ENCODE assay signal across 8 cellular contexts in the genomic region with DNA sequence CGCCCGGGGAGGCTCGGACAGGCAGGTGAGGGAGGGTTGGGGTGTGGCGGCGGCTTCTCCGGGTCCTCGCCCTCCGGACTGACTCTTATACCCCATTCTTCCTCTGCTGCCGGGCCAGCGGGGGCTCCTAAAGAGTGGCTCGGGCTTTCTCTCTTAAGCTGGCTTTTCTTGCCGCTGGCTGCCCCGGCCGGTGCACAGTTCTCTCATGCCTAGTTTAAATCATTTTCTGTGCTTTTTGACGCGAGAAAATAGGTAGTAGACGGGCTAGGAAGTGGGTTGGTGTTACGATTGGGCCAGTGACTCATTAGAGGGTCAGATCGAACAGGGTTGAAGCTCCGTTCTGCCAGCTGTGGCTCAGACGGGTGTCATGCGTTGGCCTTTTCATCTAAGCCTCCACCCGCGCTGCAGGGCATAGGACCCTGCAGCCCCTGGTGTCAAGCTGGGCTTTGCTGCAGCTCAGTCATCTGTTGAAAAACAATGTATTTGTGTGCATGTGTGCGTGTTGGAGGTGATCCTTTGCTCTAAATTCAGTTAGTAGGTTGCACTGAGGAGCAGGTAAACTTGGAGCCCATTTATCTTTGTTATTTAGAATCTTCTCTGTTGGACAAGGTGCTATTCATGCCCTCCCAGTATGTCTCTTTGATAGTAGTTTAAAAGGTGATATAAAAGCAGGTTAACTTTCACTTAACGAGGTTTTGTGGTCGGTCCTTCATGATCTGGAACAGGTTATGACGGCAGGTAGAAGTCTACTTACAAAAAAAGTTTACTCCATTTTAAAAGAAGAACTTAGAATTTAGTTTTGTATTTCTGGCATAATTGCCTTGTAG. TPM values are rescaled to one million over a fixed set of nuclear protein-coding genes. Genes with fewer than 3 reads are reported as not detected.
DNase-seq lines count a peak whose midpoint lies in the region; ATAC-seq and TF ChIP-seq lines count a peak whose summit lies in the region.

No MANE protein-coding gene starts in this region.

- no peak overlapping the region for H3K27ac ChIP-seq in H9 (ENCODE audit: insufficient read length, low read depth, low read length)

- peak overlapping the region; percentile 78 to 96 (median 90) for H3K27ac Mint-ChIP-seq in H9
- peak overlapping the region; percentile 92 for H3K27ac Mint-ChIP-seq in central memory CD8-positive, alpha-beta T cell (ENCODE audit: low read depth)

- peaks cover 11% of the 10 kb centered on the region; the same call in 1 of the 2 replicates for H3K79me2 ChIP-seq in H9 (ENCODE audit: insufficient read depth, low read length)

- DNase-seq in GM10266 (ENCODE audit: extremely low spot score) (peak; percentile 48), H9 (peak; percentile 45), LoVo (ENCODE audit: low spot score) (peak; percentile 46), left colon (peak; percentile 56 to 71), globus pallidus (ENCODE audit: low spot score) (no peak)
- peak; percentile 10 to 30 (median 24) for DNase-seq in activated CD4-positive, CD25-positive, alpha-beta regulatory T cell (lab: John Stamatoyannopoulos, UW)
- peak; percentile 13 to 14 for DNase-seq in central memory CD8-positive, alpha-beta T cell (ENCODE audit: low spot score in 2 of 2)
- peak; percentile 29 for DNase-seq in stimulated activated CD4-positive, alpha-beta T cell treated with anti-CD3 and anti-CD28 coated beads, Interleukin-2, amount 100 ng/mL, for 4 hours (ENCODE audit: low read depth)

- H3K4me1 Mint-ChIP-seq in H9, result peaks cover 13 to 14% of the 10 kb centered on the region in 2 experiments
- peaks cover 12% of the 10 kb centered on the region for H3K4me1 Mint-ChIP-seq in central memory CD8-positive, alpha-beta T cell

- H3K4me3 Mint-ChIP-seq in H9, result peak overlapping the region; percentile 86 to 98
- peak overlapping the region; percentile 87 for H3K4me3 Mint-ChIP-seq in central memory CD8-positive, alpha-beta T cell

- H3K18ac ChIP-seq in H9 (ENCODE audit: insufficient read length, low read depth, low read length), result peak overlapping the region; percentile 75

- no peak overlapping the region for H2BK20ac ChIP-seq in H9 (ENCODE audit: low read depth, low read length, poor library complexity, severe bottlenecking)

- intact Hi-C loops in left colon (cut with DNase I, micrococcal nuclease), result loop anchor here in 1 of 2 donors (5.0 kb wide), 1 partner anchor 130 kb away; no protein-coding TSS in a partner anchor

- no peaks in the 10 kb centered on the region for H3K27me3 Mint-ChIP-seq in H9 (ENCODE audit: low read depth)
- no peaks in the 10 kb centered on the region for H3K27me3 Mint-ChIP-seq in central memory CD8-positive, alpha-beta T cell

- H3K23ac ChIP-seq in H9 (ENCODE audit: insufficient read length, low read depth, low read length), result no peak overlapping the region

- H4K91ac ChIP-seq in H9 (ENCODE audit: insufficient read length, low read depth, low read length), result no peak overlapping the region

- H3K4me2 ChIP-seq in H9 (ENCODE audit: insufficient read depth, insufficient read length, low read length), result peak overlapping the region; percentile 99

- WGBS in H9 (ENCODE audit: extremely low coverage, insufficient read length, low lambda C conversion rate), result no CpG with 5 or more reads among the region's 28 CpGs

- no peak overlapping the region for H2BK5ac ChIP-seq in H9 (ENCODE audit: insufficient read length, low read length)

- peak overlapping the region; percentile 69 for H3K9ac ChIP-seq in H9 (ENCODE audit: extremely low read depth, insufficient read length, low read length)

- no peak overlapping the region for H2BK15ac ChIP-seq in H9 (ENCODE audit: low read depth, low read length)

- H3K23me2 ChIP-seq in H9 (ENCODE audit: insufficient read length, low read depth, low read length, poor library complexity, severe bottlenecking), result peaks cover 7% of the 10 kb centered on the region

- no peaks in the 10 kb centered on the region for H3K9me3 ChIP-seq in H9 (ENCODE audit: control insufficient read depth, low read depth, low read length)

- no peak overlapping the region for H2BK120ac ChIP-seq in H9 (ENCODE audit: low read depth, low read length, poor library complexity, severe bottlenecking)

- H3K36me3 Mint-ChIP-seq in H9 (ENCODE audit: insufficient read depth in 1 of 3, low read depth in 3 of 3), result no peaks in the 10 kb centered on the region; a peak in 1 of 7 replicates
- H3K36me3 Mint-ChIP-seq in central memory CD8-positive, alpha-beta T cell (ENCODE audit: insufficient read depth), result peaks cover 12% of the 10 kb centered on the region

- no peak overlapping the region for H2AK5ac ChIP-seq in H9 (ENCODE audit: insufficient read length, low read length)

- no peak for TF ChIP-seq CTCF in GM10266 (IDR thresholded peaks at IDR 0.05; ENCODE audit: control insufficient read depth, insufficient read depth, low read depth, missing control alignments)
- TF ChIP-seq CTCF in H9 (conservative IDR thresholded peaks at IDR 0.05), result no peak

- no peaks in the 10 kb centered on the region for H3K27me3 ChIP-seq in H9 (ENCODE audit: insufficient read depth, low read length)

- H4K8ac ChIP-seq in H9 (replicated peaks; ENCODE audit: insufficient read length, low read depth, low read length), result no peak overlapping the region

- H3K4ac ChIP-seq in H9 (ENCODE audit: low read depth, low read length), result no peak overlapping the region

- peak; percentile 38 for ATAC-seq in central memory CD8-positive, alpha-beta T cell (replicated peaks; ENCODE audit: extremely low read depth, poor library complexity, severe bottlenecking)
- ATAC-seq in left colon, result peak; percentile 48

- H3T11ph ChIP-seq in H9 (ENCODE audit: low read length), result no peak overlapping the region

- H3K79me1 ChIP-seq in H9 (ENCODE audit: insufficient read depth, low read depth, low read length, poor library complexity, severe bottlenecking), result no peaks in the 10 kb centered on the region

- 0 out of 5 replicates have a peak, but pooled peaks cover 0 to 2% of the 10 kb centered on the region in 2 experiments for H3K9me3 Mint-ChIP-seq in H9
- H3K9me3 Mint-ChIP-seq in central memory CD8-positive, alpha-beta T cell, result no peaks in the 10 kb centered on the region

- H3K56ac ChIP-seq in H9 (ENCODE audit: insufficient read length, low read depth, low read length), result no peak overlapping the region

- no peak overlapping the region for H2AFZ ChIP-seq in H9 (ENCODE audit: low read length)

- H3K4me1 ChIP-seq in H9 (ENCODE audit: insufficient read depth, low read length), result no peaks in the 10 kb centered on the region; the same call in 1 of the 2 replicates

- H4K20me1 ChIP-seq in H9 (ENCODE audit: control insufficient read depth, insufficient read depth, insufficient read length), result no peaks in the 10 kb centered on the region

- no peak overlapping the region for H2BK12ac ChIP-seq in H9 (ENCODE audit: insufficient read length, low read depth, low read length)

- H3K14ac ChIP-seq in H9 (ENCODE audit: insufficient read depth, low read length), result peak overlapping the region; percentile 60

- no peak overlapping the region for H4K5ac ChIP-seq in H9 (ENCODE audit: insufficient read length, low read depth, low read length)

RNA-seq across cellular contexts. Expression of a gene that starts 0.8 kb away (rescaled TPM):
- total RNA-seq in H9 (2021), result 26.4 and 28.7 TPM in 2 replicates
- total RNA-seq in left colon, result 10 to 100 TPM; 56.9 to 63.1 TPM
